Comparison of ENCODE assay signal across 8 cellular contexts in genomic region chr1:156893048-156893953, GRCh38. TPM values are rescaled to one million over a fixed set of nuclear protein-coding genes. Genes with fewer than 3 reads are reported as not detected.
A peak's percentile ranks its signal among the peaks of the same experiment; 100 is the strongest.
DNase-seq lines count a peak whose midpoint lies in the region; ATAC-seq and TF ChIP-seq lines count a peak whose summit lies in the region.

A gene with protein sequence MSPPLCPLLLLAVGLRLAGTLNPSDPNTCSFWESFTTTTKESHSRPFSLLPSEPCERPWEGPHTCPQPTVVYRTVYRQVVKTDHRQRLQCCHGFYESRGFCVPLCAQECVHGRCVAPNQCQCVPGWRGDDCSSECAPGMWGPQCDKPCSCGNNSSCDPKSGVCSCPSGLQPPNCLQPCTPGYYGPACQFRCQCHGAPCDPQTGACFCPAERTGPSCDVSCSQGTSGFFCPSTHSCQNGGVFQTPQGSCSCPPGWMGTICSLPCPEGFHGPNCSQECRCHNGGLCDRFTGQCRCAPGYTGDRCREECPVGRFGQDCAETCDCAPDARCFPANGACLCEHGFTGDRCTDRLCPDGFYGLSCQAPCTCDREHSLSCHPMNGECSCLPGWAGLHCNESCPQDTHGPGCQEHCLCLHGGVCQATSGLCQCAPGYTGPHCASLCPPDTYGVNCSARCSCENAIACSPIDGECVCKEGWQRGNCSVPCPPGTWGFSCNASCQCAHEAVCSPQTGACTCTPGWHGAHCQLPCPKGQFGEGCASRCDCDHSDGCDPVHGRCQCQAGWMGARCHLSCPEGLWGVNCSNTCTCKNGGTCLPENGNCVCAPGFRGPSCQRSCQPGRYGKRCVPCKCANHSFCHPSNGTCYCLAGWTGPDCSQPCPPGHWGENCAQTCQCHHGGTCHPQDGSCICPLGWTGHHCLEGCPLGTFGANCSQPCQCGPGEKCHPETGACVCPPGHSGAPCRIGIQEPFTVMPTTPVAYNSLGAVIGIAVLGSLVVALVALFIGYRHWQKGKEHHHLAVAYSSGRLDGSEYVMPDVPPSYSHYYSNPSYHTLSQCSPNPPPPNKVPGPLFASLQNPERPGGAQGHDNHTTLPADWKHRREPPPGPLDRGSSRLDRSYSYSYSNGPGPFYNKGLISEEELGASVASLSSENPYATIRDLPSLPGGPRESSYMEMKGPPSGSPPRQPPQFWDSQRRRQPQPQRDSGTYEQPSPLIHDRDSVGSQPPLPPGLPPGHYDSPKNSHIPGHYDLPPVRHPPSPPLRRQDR (plus strand): TSS chr1:156893718. CDS start chr1:156903927, 10,209 bp downstream.

- POLR2A ChIA-PET in CD4-positive, alpha-beta T cell (lab: Charles Lee): interaction anchor here (0.7 to 1.4 kb wide), 2 partner anchors 77 to 111 kb away, joined by 4 to 5 read pairs; no protein-coding TSS in a partner anchor
- POLR2A ChIA-PET in activated CD8-positive, alpha-beta T cell treated with anti-CD3 and anti-CD28 coated beads, Interleukin-2, amount 10 ng/mL, durations not matched to agents 7 days and 5 days (lab: Charles Lee): interaction anchor here (0.8 kb wide), 1 partner anchor 165 kb away, joined by 3 read pairs; the partner anchor contains the start of genes ISG20L2 and METTL25B

- no peaks in the 10 kb centered on the region for H3K36me3 Mint-ChIP-seq in CD4-positive, alpha-beta T cell (ENCODE audit: low read depth)
- no peaks in the 10 kb centered on the region for H3K36me3 Mint-ChIP-seq in activated CD8-positive, alpha-beta T cell treated with anti-CD3 and anti-CD28 coated beads, Interleukin-2, amount 10 ng/mL, durations not matched to agents 7 days and 5 days (ENCODE audit: low read depth)
- H3K36me3 Mint-ChIP-seq in osteocyte (ENCODE audit: unreplicated experiment): no peaks in the 10 kb centered on the region

- peaks cover 31% of the 10 kb centered on the region for H3K27me3 ChIP-seq in CD4-positive, alpha-beta T cell (ENCODE audit: control insufficient read depth, insufficient read depth, low read length)

- no peak for DNase-seq in CD4-positive, alpha-beta T cell
- DNase-seq in activated CD8-positive, alpha-beta T cell treated with anti-CD3 and anti-CD28 coated beads, Interleukin-2, amount 10 ng/mL, durations not matched to agents 7 days and 5 days: no peak
- DNase-seq in glomerular endothelial cell (ENCODE audit: extremely low read depth, low read depth, low spot score) (no peak), osteocyte (ENCODE audit: extremely low spot score, unreplicated experiment) (no peak), NOMO-1 (lab: John Stamatoyannopoulos, UW; ENCODE audit: unreplicated experiment in 2 of 2) (no peak), NCI-H446 treated with DMSO at 0.1 percent for 48 hours (lab: John Stamatoyannopoulos, UW) (no peak), RKO (ENCODE audit: low spot score) (no peak)
- DNase-seq in stimulated activated CD4-positive, alpha-beta T cell treated with anti-CD3 and anti-CD28 coated beads, Interleukin-2, amount 100 ng/mL, for 24 hours: no peak

- H3K27ac ChIP-seq in CD4-positive, alpha-beta T cell (ENCODE audit: low read depth, low read length): no peak within 1 kb of the TSS

- no peaks in the 10 kb centered on the region for H3K9me3 ChIP-seq in CD4-positive, alpha-beta T cell (ENCODE audit: control insufficient read depth, low read length)

- H3K27ac Mint-ChIP-seq in CD4-positive, alpha-beta T cell: no peak within 1 kb of the TSS
- no peak within 1 kb of the TSS for H3K27ac Mint-ChIP-seq in activated CD8-positive, alpha-beta T cell treated with anti-CD3 and anti-CD28 coated beads, Interleukin-2, amount 10 ng/mL, durations not matched to agents 7 days and 5 days
- peak within 1 kb of the TSS; percentile 98 for H3K27ac Mint-ChIP-seq in osteocyte (ENCODE audit: unreplicated experiment)

- peak within 1 kb of the TSS; percentile 82 for H3K4me3 Mint-ChIP-seq in CD4-positive, alpha-beta T cell
- peak within 1 kb of the TSS; percentile 67 for H3K4me3 Mint-ChIP-seq in activated CD8-positive, alpha-beta T cell treated with anti-CD3 and anti-CD28 coated beads, Interleukin-2, amount 10 ng/mL, durations not matched to agents 7 days and 5 days
- peak within 1 kb of the TSS; percentile 73 for H3K4me3 Mint-ChIP-seq in osteocyte (ENCODE audit: unreplicated experiment)

- ATAC-seq in CD4-positive, alpha-beta T cell (ENCODE audit: poor library complexity): no peak
- no peak for ATAC-seq in activated CD8-positive, alpha-beta T cell treated with anti-CD3 and anti-CD28 coated beads, Interleukin-2, amount 10 ng/mL, durations not matched to agents 7 days and 5 days

- no peak for TF ChIP-seq CTCF in CD4-positive, alpha-beta T cell (IDR thresholded peaks at IDR 0.05)
- TF ChIP-seq CTCF in osteocyte (IDR thresholded peaks at IDR 0.05): no peak

- CTCF ChIA-PET in CD4-positive, alpha-beta T cell (lab: Charles Lee): interaction anchor here (0.5 to 1.9 kb wide), 5 partner anchors 34 to 180 kb away, joined by 3 to 11 read pairs (median 3); no protein-coding TSS in a partner anchor
- CTCF ChIA-PET in activated CD8-positive, alpha-beta T cell treated with anti-CD3 and anti-CD28 coated beads, Interleukin-2, amount 10 ng/mL, durations not matched to agents 7 days and 5 days (lab: Charles Lee): interaction anchor here (0.6 to 8.9 kb wide), 12 partner anchors 22 to 629 kb away, joined by 3 to 138 read pairs (median 34); partner anchors contain the start of genes CRABP2, INSRR, ISG20L2 and LRRC71

- intact Hi-C loops in CD4-positive, alpha-beta T cell (cut with DNase I, micrococcal nuclease): loop anchor here (2.0 to 5.0 kb wide), 3 partner anchors 34 to 69 kb away; no protein-coding TSS in a partner anchor

- H3K27me3 Mint-ChIP-seq in CD4-positive, alpha-beta T cell: peaks cover 78% of the 10 kb centered on the region
- peaks cover 50% of the 10 kb centered on the region for H3K27me3 Mint-ChIP-seq in activated CD8-positive, alpha-beta T cell treated with anti-CD3 and anti-CD28 coated beads, Interleukin-2, amount 10 ng/mL, durations not matched to agents 7 days and 5 days (ENCODE audit: low read depth)
- peaks cover 5% of the 10 kb centered on the region for H3K27me3 Mint-ChIP-seq in osteocyte (ENCODE audit: unreplicated experiment)

- H3K4me1 Mint-ChIP-seq in CD4-positive, alpha-beta T cell (ENCODE audit: low read depth): peaks cover 17% of the 10 kb centered on the region
- peaks cover 38% of the 10 kb centered on the region for H3K4me1 Mint-ChIP-seq in activated CD8-positive, alpha-beta T cell treated with anti-CD3 and anti-CD28 coated beads, Interleukin-2, amount 10 ng/mL, durations not matched to agents 7 days and 5 days (ENCODE audit: low read depth)
- H3K4me1 Mint-ChIP-seq in osteocyte (ENCODE audit: unreplicated experiment): peaks cover 51% of the 10 kb centered on the region

- H3K9me3 Mint-ChIP-seq in CD4-positive, alpha-beta T cell: no peaks in the 10 kb centered on the region
- H3K9me3 Mint-ChIP-seq in activated CD8-positive, alpha-beta T cell treated with anti-CD3 and anti-CD28 coated beads, Interleukin-2, amount 10 ng/mL, durations not matched to agents 7 days and 5 days (ENCODE audit: insufficient read depth): no peaks in the 10 kb centered on the region
- H3K9me3 Mint-ChIP-seq in osteocyte (ENCODE audit: unreplicated experiment): no peaks in the 10 kb centered on the region

RNA-seq across cellular contexts. Expression of the gene that starts here (rescaled TPM):
- total RNA-seq in CD4-positive, alpha-beta T cell: under 1 TPM; 0.20 to 0.41 TPM
- under 1 TPM; 0.21 to 0.40 TPM for total RNA-seq in activated CD8-positive, alpha-beta T cell treated with anti-CD3 and anti-CD28 coated beads, Interleukin-2, amount 10 ng/mL, durations not matched to agents 7 days and 5 days
- total RNA-seq in glomerular endothelial cell (62.6 and 80.5 TPM in 2 replicates), osteocyte (27.4 and 28.2 TPM in 2 replicates)

Comparison
In these comparisons a context has a peak if more than half of its experiments do, and no peak if none do; other contexts are left out.
1. RNA of the gene that starts here (total RNA-seq): 62.6 to 80.5 TPM in glomerular endothelial cell and 27.4 to 28.2 TPM in osteocyte; 0.20 to 0.41 TPM in CD4-positive, alpha-beta T cell and 0.21 to 0.40 TPM in activated CD8-positive, alpha-beta T cell treated with anti-CD3 and anti-CD28 coated beads, Interleukin-2, amount 10 ng/mL, durations not matched to agents 7 days and 5 days; every median in the first group is over 10 times any median in the second.
2. Peak in every context shown above with its lines, with median percentiles within 50 percentile points of each other: H3K4me3 Mint-ChIP-seq.